Comparison of ENCODE assay signal across 1 cellular context in the genomic region with DNA sequence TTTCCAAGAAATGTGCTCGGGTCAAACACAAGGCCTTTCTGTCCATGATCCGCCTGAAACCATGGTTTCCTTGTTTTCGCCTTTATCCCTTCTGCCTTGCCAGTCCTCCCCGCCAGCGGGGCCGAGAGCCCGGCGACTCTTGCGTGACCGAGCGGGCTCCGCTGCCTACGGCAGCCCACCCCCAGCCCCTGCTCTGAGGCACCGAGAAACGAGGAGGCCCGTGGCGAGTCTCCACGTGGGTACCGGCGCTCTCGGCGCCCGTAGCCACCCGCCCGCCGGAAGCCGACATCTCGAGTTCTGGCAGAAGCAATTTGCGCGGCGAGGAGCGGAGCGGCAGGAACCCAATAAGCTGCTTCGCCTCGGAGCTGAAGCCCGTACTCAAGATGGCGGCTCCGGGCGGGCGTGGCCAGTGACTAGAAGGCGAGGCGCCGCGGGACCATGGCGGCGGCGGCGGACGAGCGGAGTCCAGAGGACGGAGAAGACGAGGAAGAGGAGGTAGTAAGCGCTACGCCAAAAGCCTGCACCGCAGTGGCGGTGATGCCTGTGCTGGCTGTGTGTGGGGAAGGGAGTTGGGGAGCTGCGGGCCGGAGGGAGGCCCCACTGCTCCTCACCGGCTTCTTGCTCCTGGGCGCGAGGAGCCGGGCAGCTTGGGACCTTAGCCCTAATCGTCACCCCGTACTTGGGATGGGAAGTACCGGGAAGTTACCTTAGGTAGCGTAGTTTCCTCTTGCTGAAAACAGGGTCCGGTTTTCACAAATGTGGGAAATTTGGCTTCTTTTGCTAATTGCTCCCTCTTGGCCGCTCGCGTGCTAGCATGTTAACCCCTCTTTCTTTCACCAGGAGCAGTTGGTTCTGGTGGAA.
TF ChIP-seq lines count a peak whose summit lies in the region.

GTF3C6 (plus strand) TSS at position 375 of the 861 bp plus-strand sequence; CDS start at position 439, 64 bp downstream.

TF ChIP-seq in GM12878, 131 proteins besides CTCF, POLR2A, EP300 and RAD21 (continued from another document and continues in another):
- TF ChIP-seq SMAD5 (IDR thresholded peaks at IDR 0.05; ENCODE audit: low read depth), result peak; percentile 91
- TF ChIP-seq BRCA1 (IDR thresholded peaks at IDR 0.05; ENCODE audit: low read depth, low read length), result no peak
- TF ChIP-seq, protein P1, sequence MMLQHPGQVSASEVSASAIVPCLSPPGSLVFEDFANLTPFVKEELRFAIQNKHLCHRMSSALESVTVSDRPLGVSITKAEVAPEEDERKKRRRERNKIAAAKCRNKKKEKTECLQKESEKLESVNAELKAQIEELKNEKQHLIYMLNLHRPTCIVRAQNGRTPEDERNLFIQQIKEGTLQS (IDR thresholded peaks at IDR 0.05; ENCODE audit: borderline replicate concordance, extremely low read depth, low read depth, low read length), result no peak
- TF ChIP-seq CHD1 (IDR thresholded peaks at IDR 0.05; ENCODE audit: low read depth, low read length), result no peak
- TF ChIP-seq E4F1 (IDR thresholded peaks at IDR 0.05; ENCODE audit: borderline replicate concordance, partially characterized antibody), result no peak
- TF ChIP-seq TBL1XR1 (IDR thresholded peaks at IDR 0.05; ENCODE audit: low read depth, low read length), result no peak
- no peak for TF ChIP-seq MEF2B (IDR thresholded peaks at IDR 0.05; ENCODE audit: partially characterized antibody, poor library complexity, severe bottlenecking)
- no peak for TF ChIP-seq HDAC6 (IDR thresholded peaks at IDR 0.05; ENCODE audit: unreplicated experiment)
- no peak for TF ChIP-seq RFX5 (IDR thresholded peaks at IDR 0.05; ENCODE audit: low read depth, low read length)
- TF ChIP-seq CBX3 (IDR thresholded peaks at IDR 0.05; ENCODE audit: borderline replicate concordance, low read depth), result no peak
- TF ChIP-seq NRF1 (conservative IDR thresholded peaks at IDR 0.05; ENCODE audit: low read depth, low read length), result no peak
- no peak; the same call in 1 of the 2 replicates for TF ChIP-seq STAT1 (conservative IDR thresholded peaks at IDR 0.05)
- TF ChIP-seq, protein P2, sequence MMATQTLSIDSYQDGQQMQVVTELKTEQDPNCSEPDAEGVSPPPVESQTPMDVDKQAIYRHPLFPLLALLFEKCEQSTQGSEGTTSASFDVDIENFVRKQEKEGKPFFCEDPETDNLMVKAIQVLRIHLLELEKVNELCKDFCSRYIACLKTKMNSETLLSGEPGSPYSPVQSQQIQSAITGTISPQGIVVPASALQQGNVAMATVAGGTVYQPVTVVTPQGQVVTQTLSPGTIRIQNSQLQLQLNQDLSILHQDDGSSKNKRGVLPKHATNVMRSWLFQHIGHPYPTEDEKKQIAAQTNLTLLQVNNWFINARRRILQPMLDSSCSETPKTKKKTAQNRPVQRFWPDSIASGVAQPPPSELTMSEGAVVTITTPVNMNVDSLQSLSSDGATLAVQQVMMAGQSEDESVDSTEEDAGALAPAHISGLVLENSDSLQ (IDR thresholded peaks at IDR 0.05), result peak; percentile 10; the same call in 1 of the 2 replicates
- peak; percentile 87 for TF ChIP-seq NBN (IDR thresholded peaks at IDR 0.05)
- TF ChIP-seq RELB (IDR thresholded peaks at IDR 0.05; ENCODE audit: low read depth), result peak; percentile 66
- peak; percentile 66; the same call in 1 of the 2 replicates for TF ChIP-seq GATAD2B (conservative IDR thresholded peaks at IDR 0.05; ENCODE audit: low read depth)
- TF ChIP-seq SMC3 (IDR thresholded peaks at IDR 0.05; ENCODE audit: borderline replicate concordance, low read length), result 0 out of 2 replicates have a peak, but pooled peaks have one; percentile 5
- TF ChIP-seq, protein P3, sequence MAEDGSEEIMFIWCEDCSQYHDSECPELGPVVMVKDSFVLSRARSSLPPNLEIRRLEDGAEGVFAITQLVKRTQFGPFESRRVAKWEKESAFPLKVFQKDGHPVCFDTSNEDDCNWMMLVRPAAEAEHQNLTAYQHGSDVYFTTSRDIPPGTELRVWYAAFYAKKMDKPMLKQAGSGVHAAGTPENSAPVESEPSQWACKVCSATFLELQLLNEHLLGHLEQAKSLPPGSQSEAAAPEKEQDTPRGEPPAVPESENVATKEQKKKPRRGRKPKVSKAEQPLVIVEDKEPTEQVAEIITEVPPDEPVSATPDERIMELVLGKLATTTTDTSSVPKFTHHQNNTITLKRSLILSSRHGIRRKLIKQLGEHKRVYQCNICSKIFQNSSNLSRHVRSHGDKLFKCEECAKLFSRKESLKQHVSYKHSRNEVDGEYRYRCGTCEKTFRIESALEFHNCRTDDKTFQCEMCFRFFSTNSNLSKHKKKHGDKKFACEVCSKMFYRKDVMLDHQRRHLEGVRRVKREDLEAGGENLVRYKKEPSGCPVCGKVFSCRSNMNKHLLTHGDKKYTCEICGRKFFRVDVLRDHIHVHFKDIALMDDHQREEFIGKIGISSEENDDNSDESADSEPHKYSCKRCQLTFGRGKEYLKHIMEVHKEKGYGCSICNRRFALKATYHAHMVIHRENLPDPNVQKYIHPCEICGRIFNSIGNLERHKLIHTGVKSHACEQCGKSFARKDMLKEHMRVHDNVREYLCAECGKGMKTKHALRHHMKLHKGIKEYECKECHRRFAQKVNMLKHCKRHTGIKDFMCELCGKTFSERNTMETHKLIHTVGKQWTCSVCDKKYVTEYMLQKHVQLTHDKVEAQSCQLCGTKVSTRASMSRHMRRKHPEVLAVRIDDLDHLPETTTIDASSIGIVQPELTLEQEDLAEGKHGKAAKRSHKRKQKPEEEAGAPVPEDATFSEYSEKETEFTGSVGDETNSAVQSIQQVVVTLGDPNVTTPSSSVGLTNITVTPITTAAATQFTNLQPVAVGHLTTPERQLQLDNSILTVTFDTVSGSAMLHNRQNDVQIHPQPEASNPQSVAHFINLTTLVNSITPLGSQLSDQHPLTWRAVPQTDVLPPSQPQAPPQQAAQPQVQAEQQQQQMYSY (CRISPR knock-in tag; IDR thresholded peaks at IDR 0.05), result peak; percentile 55; the same call in 1 of the 2 replicates
- no peak for TF ChIP-seq SMAD1 (IDR thresholded peaks at IDR 0.05; ENCODE audit: low read depth, partially characterized antibody)
- TF ChIP-seq ZNF384 (IDR thresholded peaks at IDR 0.05; ENCODE audit: borderline replicate concordance, low read depth, low read length), result no peak
- no peak for TF ChIP-seq E2F8 (IDR thresholded peaks at IDR 0.05; ENCODE audit: low read depth, partially characterized antibody)
- TF ChIP-seq SP1 (IDR thresholded peaks at IDR 0.05; ENCODE audit: low read depth, low read length), result no peak
- TF ChIP-seq, protein P4, sequence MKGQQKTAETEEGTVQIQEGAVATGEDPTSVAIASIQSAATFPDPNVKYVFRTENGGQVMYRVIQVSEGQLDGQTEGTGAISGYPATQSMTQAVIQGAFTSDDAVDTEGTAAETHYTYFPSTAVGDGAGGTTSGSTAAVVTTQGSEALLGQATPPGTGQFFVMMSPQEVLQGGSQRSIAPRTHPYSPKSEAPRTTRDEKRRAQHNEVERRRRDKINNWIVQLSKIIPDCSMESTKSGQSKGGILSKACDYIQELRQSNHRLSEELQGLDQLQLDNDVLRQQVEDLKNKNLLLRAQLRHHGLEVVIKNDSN (IDR thresholded peaks at IDR 0.05; ENCODE audit: borderline replicate concordance, extremely low read length, insufficient read depth, low read depth, low read length), result peak; percentile 46
- TF ChIP-seq, protein P5, sequence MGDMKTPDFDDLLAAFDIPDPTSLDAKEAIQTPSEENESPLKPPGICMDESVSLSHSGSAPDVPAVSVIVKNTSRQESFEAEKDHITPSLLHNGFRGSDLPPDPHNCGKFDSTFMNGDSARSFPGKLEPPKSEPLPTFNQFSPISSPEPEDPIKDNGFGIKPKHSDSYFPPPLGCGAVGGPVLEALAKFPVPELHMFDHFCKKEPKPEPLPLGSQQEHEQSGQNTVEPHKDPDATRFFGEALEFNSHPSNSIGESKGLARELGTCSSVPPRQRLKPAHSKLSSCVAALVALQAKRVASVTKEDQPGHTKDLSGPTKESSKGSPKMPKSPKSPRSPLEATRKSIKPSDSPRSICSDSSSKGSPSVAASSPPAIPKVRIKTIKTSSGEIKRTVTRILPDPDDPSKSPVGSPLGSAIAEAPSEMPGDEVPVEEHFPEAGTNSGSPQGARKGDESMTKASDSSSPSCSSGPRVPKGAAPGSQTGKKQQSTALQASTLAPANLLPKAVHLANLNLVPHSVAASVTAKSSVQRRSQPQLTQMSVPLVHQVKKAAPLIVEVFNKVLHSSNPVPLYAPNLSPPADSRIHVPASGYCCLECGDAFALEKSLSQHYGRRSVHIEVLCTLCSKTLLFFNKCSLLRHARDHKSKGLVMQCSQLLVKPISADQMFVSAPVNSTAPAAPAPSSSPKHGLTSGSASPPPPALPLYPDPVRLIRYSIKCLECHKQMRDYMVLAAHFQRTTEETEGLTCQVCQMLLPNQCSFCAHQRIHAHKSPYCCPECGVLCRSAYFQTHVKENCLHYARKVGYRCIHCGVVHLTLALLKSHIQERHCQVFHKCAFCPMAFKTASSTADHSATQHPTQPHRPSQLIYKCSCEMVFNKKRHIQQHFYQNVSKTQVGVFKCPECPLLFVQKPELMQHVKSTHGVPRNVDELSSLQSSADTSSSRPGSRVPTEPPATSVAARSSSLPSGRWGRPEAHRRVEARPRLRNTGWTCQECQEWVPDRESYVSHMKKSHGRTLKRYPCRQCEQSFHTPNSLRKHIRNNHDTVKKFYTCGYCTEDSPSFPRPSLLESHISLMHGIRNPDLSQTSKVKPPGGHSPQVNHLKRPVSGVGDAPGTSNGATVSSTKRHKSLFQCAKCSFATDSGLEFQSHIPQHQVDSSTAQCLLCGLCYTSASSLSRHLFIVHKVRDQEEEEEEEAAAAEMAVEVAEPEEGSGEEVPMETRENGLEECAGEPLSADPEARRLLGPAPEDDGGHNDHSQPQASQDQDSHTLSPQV (IDR thresholded peaks at IDR 0.05), result no peak
- no peak for TF ChIP-seq RELA (IDR thresholded peaks at IDR 0.05; ENCODE audit: borderline replicate concordance, partially characterized antibody)
- peak; percentile 76 for TF ChIP-seq CREM (IDR thresholded peaks at IDR 0.05; ENCODE audit: low read depth)
- no peak for TF ChIP-seq KDM1A (IDR thresholded peaks at IDR 0.05; ENCODE audit: borderline replicate concordance)
- TF ChIP-seq POLR2AphosphoS2 (IDR thresholded peaks at IDR 0.05; ENCODE audit: low read depth, low read length), result peak; percentile 78; the same call in 1 of the 2 replicates
- TF ChIP-seq ZNF622 (IDR thresholded peaks at IDR 0.05), result no peak
- TF ChIP-seq, protein P6, sequence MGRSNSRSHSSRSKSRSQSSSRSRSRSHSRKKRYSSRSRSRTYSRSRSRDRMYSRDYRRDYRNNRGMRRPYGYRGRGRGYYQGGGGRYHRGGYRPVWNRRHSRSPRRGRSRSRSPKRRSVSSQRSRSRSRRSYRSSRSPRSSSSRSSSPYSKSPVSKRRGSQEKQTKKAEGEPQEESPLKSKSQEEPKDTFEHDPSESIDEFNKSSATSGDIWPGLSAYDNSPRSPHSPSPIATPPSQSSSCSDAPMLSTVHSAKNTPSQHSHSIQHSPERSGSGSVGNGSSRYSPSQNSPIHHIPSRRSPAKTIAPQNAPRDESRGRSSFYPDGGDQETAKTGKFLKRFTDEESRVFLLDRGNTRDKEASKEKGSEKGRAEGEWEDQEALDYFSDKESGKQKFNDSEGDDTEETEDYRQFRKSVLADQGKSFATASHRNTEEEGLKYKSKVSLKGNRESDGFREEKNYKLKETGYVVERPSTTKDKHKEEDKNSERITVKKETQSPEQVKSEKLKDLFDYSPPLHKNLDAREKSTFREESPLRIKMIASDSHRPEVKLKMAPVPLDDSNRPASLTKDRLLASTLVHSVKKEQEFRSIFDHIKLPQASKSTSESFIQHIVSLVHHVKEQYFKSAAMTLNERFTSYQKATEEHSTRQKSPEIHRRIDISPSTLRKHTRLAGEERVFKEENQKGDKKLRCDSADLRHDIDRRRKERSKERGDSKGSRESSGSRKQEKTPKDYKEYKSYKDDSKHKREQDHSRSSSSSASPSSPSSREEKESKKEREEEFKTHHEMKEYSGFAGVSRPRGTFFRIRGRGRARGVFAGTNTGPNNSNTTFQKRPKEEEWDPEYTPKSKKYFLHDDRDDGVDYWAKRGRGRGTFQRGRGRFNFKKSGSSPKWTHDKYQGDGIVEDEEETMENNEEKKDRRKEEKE (IDR thresholded peaks at IDR 0.05), result no peak
- no peak for TF ChIP-seq SUZ12 (IDR thresholded peaks at IDR 0.05; ENCODE audit: unreplicated experiment)
- no peak for TF ChIP-seq MTA3 (IDR thresholded peaks at IDR 0.05; ENCODE audit: borderline replicate concordance, low read length)
